Comparison of ENCODE assay signal across 29 cellular contexts in genomic region chr5:94857119-94857518, GRCh38.
"Had no signal": no experiment of that assay in that cellular context is flagged by ENCODE, and none has a peak within 500 bp of the region (broad histone marks: within the 10 kb centered on the region; RNA-seq: fewer than 3 reads in every experiment).

No MANE protein-coding gene starts in this region.

- H3K27me3 ChIP-seq: ascending aorta, breast epithelium, hepatocyte, left lung, tibial artery had no signal

- H3K4me2 ChIP-seq: hepatocyte had no signal

- H3K4me1 Mint-ChIP-seq: activated B cell treated with CpG ODN at 0.5 μM for 24 hours; activated CD4-positive, alpha-beta T cell treated with anti-CD3 and anti-CD28 coated beads for 36 hours; activated T-helper 17 cell treated with anti-CD3 and anti-CD28 coated beads, Interleukin-2, amount 50 U/mL, for 72 hours; immature natural killer cell; naive B cell; neural crest cell; stimulated activated effector memory CD8-positive, alpha-beta T cell treated with anti-CD3 and anti-CD28 coated beads, Interleukin-12 subunit alpha, Interleukin-12 subunit beta, amount 100 ng/mL, for 72 hours; stimulated activated naive CD8-positive, alpha-beta T cell treated with anti-CD3 and anti-CD28 coated beads, Interleukin-15, amount 100 ng/mL, for 72 hours had no signal

- H3K36me3 Mint-ChIP-seq: activated naive CD4-positive, alpha-beta T cell treated with anti-CD3 and anti-CD28 coated beads, Interleukin-2, amount 50 U/mL, for 72 hours; immature natural killer cell; naive B cell; stimulated activated effector memory CD8-positive, alpha-beta T cell treated with anti-CD3 and anti-CD28 coated beads, Interleukin-12 subunit alpha, Interleukin-12 subunit beta, amount 100 ng/mL, for 72 hours had no signal

- H2AFZ ChIP-seq: hepatocyte had no signal

- H3K9me3 ChIP-seq: ascending aorta, breast epithelium, left lung, tibial artery had no signal

- H3K9me3 Mint-ChIP-seq: activated B cell treated with CpG ODN at 0.5 μM for 24 hours; activated naive CD4-positive, alpha-beta T cell treated with anti-CD3 and anti-CD28 coated beads, Interleukin-2, amount 50 U/mL, for 72 hours; activated T-cell treated with anti-CD3 and anti-CD28 coated beads, Interleukin-2, amount 50 U/mL, for 24 hours; activated T-helper 17 cell treated with anti-CD3 and anti-CD28 coated beads, Interleukin-2, amount 50 U/mL, for 72 hours; immature natural killer cell; naive B cell; neural crest cell; stimulated activated effector memory CD8-positive, alpha-beta T cell treated with anti-CD3 and anti-CD28 coated beads, Interleukin-12 subunit alpha, Interleukin-12 subunit beta, amount 100 ng/mL, for 72 hours; stimulated activated naive CD8-positive, alpha-beta T cell treated with anti-CD3 and anti-CD28 coated beads, Interleukin-15, amount 100 ng/mL, for 72 hours; T-helper 2 cell treated with Interferon-gamma antibody and Interleukin-4, amounts not matched to agents 5 μg/mL and 100 μg/mL, for 36 hours had no signal

- H3K4me3 Mint-ChIP-seq: activated B cell treated with CpG ODN at 0.5 μM for 24 hours; activated CD4-positive, alpha-beta T cell treated with anti-CD3 and anti-CD28 coated beads for 36 hours; activated T-cell treated with anti-CD3 and anti-CD28 coated beads, Interleukin-2, amount 50 U/mL, for 24 hours; activated T-helper 17 cell treated with anti-CD3 and anti-CD28 coated beads, Interleukin-2, amount 50 U/mL, for 72 hours; immature natural killer cell; naive B cell; neural crest cell; stimulated activated effector memory CD8-positive, alpha-beta T cell treated with anti-CD3 and anti-CD28 coated beads, Interleukin-12 subunit alpha, Interleukin-12 subunit beta, amount 100 ng/mL, for 72 hours; stimulated activated naive CD8-positive, alpha-beta T cell treated with anti-CD3 and anti-CD28 coated beads, Interleukin-15, amount 100 ng/mL, for 72 hours; T-helper 2 cell treated with Interferon-gamma antibody and Interleukin-4, amounts not matched to agents 5 μg/mL and 100 μg/mL, for 36 hours had no signal

- DNase-seq: activated B cell treated with CpG ODN at 0.5 μM for 24 hours; activated CD4-positive, alpha-beta T cell treated with anti-CD3 and anti-CD28 coated beads for 36 hours; activated CD4-positive, alpha-beta T cell treated with anti-CD3 and anti-CD28 coated beads, Interleukin-2, amount 50 U/mL, for 4 hours; activated CD8-positive, alpha-beta memory T cell treated with anti-CD3 and anti-CD28 coated beads for 24 hours; activated CD8-positive, alpha-beta memory T cell treated with anti-CD3 and anti-CD28 coated beads, Interleukin-2, amount 50 U/mL, for 4 hours; activated T-cell treated with anti-CD3 and anti-CD28 coated beads, Interleukin-2, amount 50 U/mL, for 24 hours; erythroblast; foreskin melanocyte; immature natural killer cell; left lung; naive B cell; occipital lobe; small intestine; stimulated activated CD4-positive, alpha-beta T cell treated with anti-CD3 and anti-CD28 coated beads, Interleukin-2, amount 100 ng/mL, for 24 hours; stimulated activated naive CD8-positive, alpha-beta T cell treated with anti-CD3 and anti-CD28 coated beads, Interleukin-15, amount 100 ng/mL, for 72 hours; tibial artery had no signal

- ATAC-seq: activated CD4-positive, alpha-beta T cell treated with anti-CD3 and anti-CD28 coated beads for 36 hours; activated naive CD4-positive, alpha-beta T cell treated with anti-CD3 and anti-CD28 coated beads, Interleukin-2, amount 50 U/mL, for 72 hours; activated T-helper 17 cell treated with anti-CD3 and anti-CD28 coated beads, Interleukin-2, amount 50 U/mL, for 72 hours; left lung; sciatic nerve; stimulated activated effector memory CD8-positive, alpha-beta T cell treated with anti-CD3 and anti-CD28 coated beads, Interleukin-12 subunit alpha, Interleukin-12 subunit beta, amount 100 ng/mL, for 72 hours; stimulated activated naive CD8-positive, alpha-beta T cell treated with anti-CD3 and anti-CD28 coated beads, Interleukin-15, amount 100 ng/mL, for 72 hours had no signal

- H3K79me2 ChIP-seq: hepatocyte had no signal

- H3K4me3 ChIP-seq: ascending aorta, breast epithelium, coronary artery, hepatocyte, left lung, lung, tibial artery had no signal

- H3K36me3 ChIP-seq: ascending aorta, breast epithelium, left lung, tibial artery had no signal

- H3K27ac Mint-ChIP-seq: activated B cell treated with CpG ODN at 0.5 μM for 24 hours; activated CD4-positive, alpha-beta T cell treated with anti-CD3 and anti-CD28 coated beads for 36 hours; activated naive CD4-positive, alpha-beta T cell treated with anti-CD3 and anti-CD28 coated beads, Interleukin-2, amount 50 U/mL, for 72 hours; activated T-cell treated with anti-CD3 and anti-CD28 coated beads, Interleukin-2, amount 50 U/mL, for 24 hours; activated T-helper 17 cell treated with anti-CD3 and anti-CD28 coated beads, Interleukin-2, amount 50 U/mL, for 72 hours; immature natural killer cell; stimulated activated effector memory CD8-positive, alpha-beta T cell treated with anti-CD3 and anti-CD28 coated beads, Interleukin-12 subunit alpha, Interleukin-12 subunit beta, amount 100 ng/mL, for 72 hours; stimulated activated naive CD8-positive, alpha-beta T cell treated with anti-CD3 and anti-CD28 coated beads, Interleukin-15, amount 100 ng/mL, for 72 hours; T-helper 2 cell treated with Interferon-gamma antibody and Interleukin-4, amounts not matched to agents 5 μg/mL and 100 μg/mL, for 36 hours had no signal

- H3K27ac ChIP-seq: ascending aorta, breast epithelium, coronary artery, hepatocyte, left lung, tibial artery had no signal

- FAIRE-seq: endometrium, small intestine, TTC549 had no signal

- H3K27me3 Mint-ChIP-seq: activated B cell treated with CpG ODN at 0.5 μM for 24 hours; activated CD4-positive, alpha-beta T cell treated with anti-CD3 and anti-CD28 coated beads for 36 hours; activated T-cell treated with anti-CD3 and anti-CD28 coated beads, Interleukin-2, amount 50 U/mL, for 24 hours; naive B cell had no signal

- H3K4me1 ChIP-seq: ascending aorta, breast epithelium, left lung, tibial artery had no signal
